Comparison of ENCODE assay signal across 12 cellular contexts in genomic region chr2:218221015-218221414, GRCh38. TPM values are rescaled to one million over a fixed set of nuclear protein-coding genes. Genes with fewer than 3 reads are reported as not detected.
DNase-seq lines count a peak whose midpoint lies in the region; ATAC-seq and TF ChIP-seq lines count a peak whose summit lies in the region.
"Had no signal": no experiment of that assay in that cellular context is flagged by ENCODE, and none has a peak within 500 bp of the region (broad histone marks: within the 10 kb centered on the region; RNA-seq: fewer than 3 reads in every experiment).

No MANE protein-coding gene starts in this region.

- H3K9me3 ChIP-seq in OCI-LY3 (ENCODE audit: insufficient read depth, low read length), result no peaks in the 10 kb centered on the region
- H3K9me3 ChIP-seq in neuronal stem cell (replicated peaks in 1 of 2; ENCODE audit: control insufficient read depth in 2 of 2, insufficient read depth in 1 of 2, low read depth in 1 of 2, low read length in 2 of 2), result no peaks in the 10 kb centered on the region
- H3K9me3 ChIP-seq in PC-9 (ENCODE audit: insufficient read depth, low read depth), result no peaks in the 10 kb centered on the region

- intact Hi-C loops in dendritic cell treated with granulocyte-macrophage colony-stimulating factor and Interleukin-4, amounts not matched to agents 40 ng/mL and 50 ng/mL, for 4 days (cut with micrococcal nuclease), result loop anchor here (5.0 kb wide), 1 partner anchor 34 kb away; no protein-coding TSS in a partner anchor
- intact Hi-C loops in PC-9 (cut with micrococcal nuclease; ENCODE audit: unreplicated experiment), result no loop called here

- CTCF ChIA-PET in PC-9 (lab: Charles Lee), result no interaction called here

- no peak overlapping the region for H3K18ac ChIP-seq in neuronal stem cell (ENCODE audit: low read length)

- no peak overlapping the region for H2AK5ac ChIP-seq in neuronal stem cell (ENCODE audit: low read depth, low read length)

- peak overlapping the region; percentile 94 for H3K27ac Mint-ChIP-seq in activated T-cell treated with anti-CD3 and anti-CD28 coated beads, Interleukin-2, amount 50 U/mL, for 24 hours
- H3K27ac Mint-ChIP-seq in dendritic cell treated with granulocyte-macrophage colony-stimulating factor and Interleukin-4, amounts not matched to agents 40 ng/mL and 50 ng/mL, for 4 days, result peak overlapping the region; percentile 50

- WGBS in neuronal stem cell (ENCODE audit: extremely low coverage in 2 of 2, insufficient read length in 2 of 2, insufficient replicate concordance in 1 of 2), 2 donors, result no CpG with 5 or more reads among the region's 5 CpGs

- no TSS peak for BruUV-seq in PC-9 (replicated peaks; lab: Mats Ljungman, UMichigan)

- H3F3A ChIP-seq in PC-9 (ENCODE audit: insufficient read depth, low read depth), result peaks cover 6% of the 10 kb centered on the region

- H3K4me1 Mint-ChIP-seq in activated T-cell treated with anti-CD3 and anti-CD28 coated beads, Interleukin-2, amount 50 U/mL, for 24 hours (ENCODE audit: low read depth), result peaks cover 78% of the 10 kb centered on the region
- peaks cover 66% of the 10 kb centered on the region for H3K4me1 Mint-ChIP-seq in dendritic cell treated with granulocyte-macrophage colony-stimulating factor and Interleukin-4, amounts not matched to agents 40 ng/mL and 50 ng/mL, for 4 days (ENCODE audit: low read depth)

- DNase-seq in activated T-cell treated with anti-CD3 and anti-CD28 coated beads, Interleukin-2, amount 50 U/mL, for 24 hours, result no peak
- no peak for DNase-seq in activated T-cell treated with anti-CD3 and anti-CD28 coated beads for 4 hours
- DNase-seq in stimulated activated CD8-positive, alpha-beta memory T cell treated with anti-CD3 and anti-CD28 coated beads, Interleukin-4, amount 100 ng/mL, for 48 hours, result peak; percentile 37
- no peak for DNase-seq in neuronal stem cell (ENCODE audit: low spot score)
- no peak for DNase-seq in PC-9
- DNase-seq: activated CD8-positive, alpha-beta memory T cell treated with anti-CD3 and anti-CD28 coated beads, Interleukin-2, amount 50 U/mL, for 4 hours; glutamatergic neuron; small intestine had no signal

- H4K8ac ChIP-seq in neuronal stem cell (ENCODE audit: low read depth, low read length), result no peak overlapping the region

- no peaks in the 10 kb centered on the region for H3K27me3 Mint-ChIP-seq in activated T-cell treated with anti-CD3 and anti-CD28 coated beads, Interleukin-2, amount 50 U/mL, for 24 hours
- no peaks in the 10 kb centered on the region for H3K27me3 Mint-ChIP-seq in dendritic cell treated with granulocyte-macrophage colony-stimulating factor and Interleukin-4, amounts not matched to agents 40 ng/mL and 50 ng/mL, for 4 days

- peak overlapping the region; percentile 100 for H3K27ac ChIP-seq in OCI-LY3 (ENCODE audit: low read length)
- H3K27ac ChIP-seq in neuronal stem cell (replicated peaks; ENCODE audit: low read length), result no peak overlapping the region
- H3K27ac ChIP-seq in PC-9, result no peak overlapping the region

- H3K79me1 ChIP-seq in neuronal stem cell (ENCODE audit: low read depth, low read length), result peaks cover 7% of the 10 kb centered on the region

- TF ChIP-seq CTCF in OCI-LY3 (IDR thresholded peaks at IDR 0.05; ENCODE audit: low read depth, low read length) (no peak), PC-9 (conservative IDR thresholded peaks at IDR 0.05) (no peak)

- no peak overlapping the region for H2BK120ac ChIP-seq in neuronal stem cell (ENCODE audit: low read depth, low read length)

- H4K20me1 ChIP-seq in OCI-LY3 (ENCODE audit: insufficient read depth, low read length), result peaks cover 61% of the 10 kb centered on the region
- peaks cover 50% of the 10 kb centered on the region for H4K20me1 ChIP-seq in PC-9 (ENCODE audit: insufficient read depth)

- H3K4me3 ChIP-seq in OCI-LY3 (ENCODE audit: low read length) (peak overlapping the region; percentile 97), neuronal stem cell (ENCODE audit: low read length in 2 of 2) (no peak overlapping the region), PC-9 (no peak overlapping the region)

- H3K9me2 ChIP-seq in PC-9 (ENCODE audit: insufficient read depth), result no peaks in the 10 kb centered on the region

- H2BK15ac ChIP-seq in neuronal stem cell (ENCODE audit: low read length), result no peak overlapping the region

- peaks cover 59% of the 10 kb centered on the region for H3K36me3 ChIP-seq in OCI-LY3 (replicated peaks; ENCODE audit: low read depth, low read length)
- peaks cover 0 to 67% of the 10 kb centered on the region in 2 donors for H3K36me3 ChIP-seq in neuronal stem cell (replicated peaks in 1 of 2; ENCODE audit: control insufficient read depth in 2 of 2, insufficient read depth in 2 of 2, low read length in 2 of 2)
- peaks cover 23% of the 10 kb centered on the region; the same call in 1 of the 2 replicates for H3K36me3 ChIP-seq in PC-9 (ENCODE audit: low read depth)

- peaks cover 77% of the 10 kb centered on the region for H3K4me1 ChIP-seq in OCI-LY3 (ENCODE audit: low read length)
- H3K4me1 ChIP-seq in neuronal stem cell (ENCODE audit: control insufficient read depth in 2 of 2, insufficient read depth in 1 of 2, low read depth in 1 of 2, low read length in 2 of 2), result peaks cover 2 to 4% of the 10 kb centered on the region in 2 donors
- peaks cover 28% of the 10 kb centered on the region for H3K4me1 ChIP-seq in PC-9 (replicated peaks; ENCODE audit: insufficient read depth)

- H3K4me2 ChIP-seq in OCI-LY3 (ENCODE audit: low read length) (peak overlapping the region; percentile 97), neuronal stem cell (ENCODE audit: insufficient read depth, low read length, poor library complexity, severe bottlenecking) (no peak overlapping the region), PC-9 (no peak overlapping the region)

- H2BK5ac ChIP-seq in neuronal stem cell (ENCODE audit: low read length), result no peak overlapping the region

- H3K23ac ChIP-seq in neuronal stem cell (ENCODE audit: low read depth, low read length, poor library complexity), result no peak overlapping the region

- no peak overlapping the region for H2BK12ac ChIP-seq in neuronal stem cell (ENCODE audit: low read length)

- no peak overlapping the region for H3K14ac ChIP-seq in neuronal stem cell (ENCODE audit: low read length)

- H3K4me3 Mint-ChIP-seq in activated T-cell treated with anti-CD3 and anti-CD28 coated beads, Interleukin-2, amount 50 U/mL, for 24 hours, result peak overlapping the region; percentile 91
- H3K4me3 Mint-ChIP-seq in dendritic cell treated with granulocyte-macrophage colony-stimulating factor and Interleukin-4, amounts not matched to agents 40 ng/mL and 50 ng/mL, for 4 days, result peak overlapping the region; percentile 95

- no peaks in the 10 kb centered on the region for H3K27me3 ChIP-seq in OCI-LY3 (ENCODE audit: low read depth, low read length)
- peaks cover 0 to 2% (median 0%) of the 10 kb centered on the region in 3 experiments for H3K27me3 ChIP-seq in neuronal stem cell (ENCODE audit: control insufficient read depth in 3 of 3, insufficient read depth in 3 of 3, low read depth in 1 of 3, low read length in 3 of 3)
- no peaks in the 10 kb centered on the region for H3K27me3 ChIP-seq in PC-9 (ENCODE audit: insufficient read depth, low read depth)

- H3K79me2 ChIP-seq in OCI-LY3 (ENCODE audit: low read length) (peaks cover 92% of the 10 kb centered on the region), PC-9 (ENCODE audit: low read depth) (peaks cover 85% of the 10 kb centered on the region)

- POLR2A ChIA-PET in PC-9 (lab: Charles Lee; ENCODE audit: unreplicated experiment), result no interaction called here

- ATAC-seq in GM21619 (IDR thresholded peaks at IDR 0.05; ENCODE audit: unreplicated experiment), result no peak

- no peaks in the 10 kb centered on the region for H3K9me3 Mint-ChIP-seq in activated T-cell treated with anti-CD3 and anti-CD28 coated beads, Interleukin-2, amount 50 U/mL, for 24 hours
- H3K9me3 Mint-ChIP-seq in dendritic cell treated with granulocyte-macrophage colony-stimulating factor and Interleukin-4, amounts not matched to agents 40 ng/mL and 50 ng/mL, for 4 days, result no peaks in the 10 kb centered on the region

- H4K91ac ChIP-seq in neuronal stem cell (ENCODE audit: low read depth, low read length, poor library complexity), result no peak overlapping the region

- H3K36me3 Mint-ChIP-seq in activated T-cell treated with anti-CD3 and anti-CD28 coated beads, Interleukin-2, amount 50 U/mL, for 24 hours (ENCODE audit: low read depth), result peaks cover 91% of the 10 kb centered on the region
- H3K36me3 Mint-ChIP-seq in dendritic cell treated with granulocyte-macrophage colony-stimulating factor and Interleukin-4, amounts not matched to agents 40 ng/mL and 50 ng/mL, for 4 days (ENCODE audit: low read depth), result peaks cover 94% of the 10 kb centered on the region

- H2AFZ ChIP-seq in OCI-LY3 (ENCODE audit: low read depth, low read length) (no peak overlapping the region), neuronal stem cell (ENCODE audit: low read length) (no peak overlapping the region), PC-9 (no peak overlapping the region)

- H3K4ac ChIP-seq in neuronal stem cell (ENCODE audit: low read length), result no peak overlapping the region

- H3K9ac ChIP-seq in OCI-LY3 (ENCODE audit: low read length), result peak overlapping the region; percentile 100
- no peak overlapping the region for H3K9ac ChIP-seq in neuronal stem cell (ENCODE audit: low read depth, low read length, poor library complexity)

RNA-seq across cellular contexts. Expression of gene ARPC2, which starts 4.0 kb away (rescaled TPM):
- polyA plus RNA-seq in neuronal stem cell (2013, experiment 1 of 2), result 208 TPM
- polyA plus RNA-seq in neuronal stem cell (2013, experiment 2 of 2), result 206 TPM
- 228 and 273 TPM in 2 replicates for total RNA-seq in PC-9 (2021)

RNA-seq across cellular contexts. Expression of gene GPBAR1, which starts 39.8 kb away (rescaled TPM):
- 0.46 TPM for polyA plus RNA-seq in neuronal stem cell (2013, experiment 1 of 2)
- 0.44 TPM for polyA plus RNA-seq in neuronal stem cell (2013, experiment 2 of 2)
- 0.20 and 0.22 TPM in 2 replicates for total RNA-seq in PC-9 (2021)

RNA-seq across cellular contexts. Expression of gene AAMP, which starts 48.9 kb away (rescaled TPM):
- 45.1 TPM for polyA plus RNA-seq in neuronal stem cell (2013, experiment 1 of 2)
- polyA plus RNA-seq in neuronal stem cell (2013, experiment 2 of 2), result 38.9 TPM
- total RNA-seq in PC-9 (2021), result 126 and 165 TPM in 2 replicates

RNA-seq across cellular contexts. Expression of gene PNKD, which starts 49.3 kb away (rescaled TPM):
- polyA plus RNA-seq in neuronal stem cell (2013, experiment 1 of 2), result 58.6 TPM
- polyA plus RNA-seq in neuronal stem cell (2013, experiment 2 of 2), result 61.7 TPM
- total RNA-seq in PC-9 (2021), result 94.7 and 102 TPM in 2 replicates

RNA-seq across cellular contexts. Expression of gene CXCR1, which starts 54.3 kb away (rescaled TPM):
- polyA plus RNA-seq in neuronal stem cell (2013, experiment 1 of 2), result not detected
- polyA plus RNA-seq in neuronal stem cell (2013, experiment 2 of 2), result not detected
- total RNA-seq in PC-9 (2021), result not detected in 2 replicates
- total RNA-seq: HT1080 had no signal
